In genomic region chr17:64016974-64017373, GRCh38 we compare ENCODE assay signal across 1 cellular context.
TF ChIP-seq lines count a peak whose summit lies in the region.

No MANE protein-coding gene starts in this region.

TF ChIP-seq in HepG2, 621 proteins besides CTCF, POLR2A, EP300 and RAD21:
- TF ChIP-seq ZNF383 (CRISPR knock-in tag; IDR thresholded peaks at IDR 0.05; ENCODE audit: borderline replicate concordance) (no peak), SP5 (CRISPR knock-in tag; IDR thresholded peaks at IDR 0.05; ENCODE audit: borderline replicate concordance, low read depth) (no peak), MLX (CRISPR knock-in tag; IDR thresholded peaks at IDR 0.05) (no peak), ZKSCAN1 (IDR thresholded peaks at IDR 0.05; ENCODE audit: low read length) (no peak), NFKB2 (CRISPR knock-in tag; IDR thresholded peaks at IDR 0.05; ENCODE audit: borderline replicate concordance) (no peak), ZNF253 (CRISPR knock-in tag; IDR thresholded peaks at IDR 0.05; ENCODE audit: borderline replicate concordance) (no peak), JUNB (CRISPR knock-in tag; IDR thresholded peaks at IDR 0.05; ENCODE audit: borderline replicate concordance) (no peak), ZBTB37 (CRISPR knock-in tag; IDR thresholded peaks at IDR 0.05) (no peak), ATF6 (CRISPR knock-in tag; conservative IDR thresholded peaks at IDR 0.05) (no peak)
TF ChIP-seq in HepG2: peak in this region for 0.
